13 cellular contexts compared by ENCODE assay signal in the genomic region with DNA sequence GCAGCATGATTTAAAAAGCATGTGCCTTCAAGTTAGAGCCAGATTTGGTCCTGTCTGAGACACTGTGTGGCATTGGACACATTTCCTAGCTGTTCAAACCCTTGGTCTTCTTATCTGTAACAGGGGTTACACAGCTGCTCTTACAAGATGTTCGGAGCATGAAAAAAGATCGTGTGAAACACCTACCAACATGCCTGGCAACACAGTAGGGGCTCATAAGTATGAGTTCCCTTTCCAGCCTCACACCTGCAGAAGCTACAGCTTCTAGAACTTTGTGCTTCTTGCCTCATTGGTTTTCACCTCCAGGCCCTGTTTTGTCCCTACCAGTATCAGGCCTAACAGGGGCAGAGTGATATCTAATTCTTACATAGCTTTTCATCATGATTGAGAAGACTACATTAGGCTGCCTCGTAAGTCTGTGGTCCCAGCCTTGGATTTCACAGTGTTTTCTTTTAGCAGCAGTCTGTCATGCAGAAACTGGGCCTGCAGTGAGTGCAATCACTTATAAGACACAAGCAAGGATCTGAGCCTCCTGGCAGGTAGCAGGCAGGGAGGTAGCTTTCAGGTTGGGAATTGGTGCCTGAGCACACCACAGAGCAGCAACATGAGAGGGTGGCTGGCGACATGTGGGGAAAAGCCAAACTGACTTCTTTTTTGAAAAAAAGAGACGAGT.
A peak's percentile ranks its signal among the peaks of the same experiment; 100 is the strongest.
DNase-seq lines count a peak whose midpoint lies in the region; ATAC-seq, FAIRE-seq and TF ChIP-seq lines count a peak whose summit lies in the region.
"Had no signal": no experiment of that assay in that cellular context is flagged by ENCODE, and none has a peak within 500 bp of the region (broad histone marks: within the 10 kb centered on the region; RNA-seq: fewer than 3 reads in every experiment).

No MANE protein-coding gene starts in this region.

- H3K36me3 Mint-ChIP-seq in nephron (ENCODE audit: low read depth) = peaks cover 3% of the 10 kb centered on the region

- H3K27ac Mint-ChIP-seq in nephron = peak overlapping the region; percentile 54 to 90 (median 83)

- H3K9me3 Mint-ChIP-seq in nephron = no peaks in the 10 kb centered on the region

- ATAC-seq in HG02763 (IDR thresholded peaks at IDR 0.05; ENCODE audit: unreplicated experiment) = no peak

- H3K4me3 Mint-ChIP-seq in nephron = no peak overlapping the region

- peaks cover 13% of the 10 kb centered on the region for H3K27me3 Mint-ChIP-seq in nephron (ENCODE audit: low read depth)

- FAIRE-seq in HTR-8/SVneo (lab: Jason Lieb, UNC) = peak; percentile 42

- H3K27ac ChIP-seq in 22Rv1 (peak overlapping the region; percentile 98), caudate nucleus (ENCODE audit: low read depth, low read length) (peak overlapping the region; percentile 97)

- DNase-seq in HTR-8/SVneo (ENCODE audit: insufficient read length, low spot score) (no peak), caudate nucleus (lab: John Stamatoyannopoulos, UW) (no peak), HK-2 (ENCODE audit: unreplicated experiment) (no peak), medulla oblongata (ENCODE audit: extremely low spot score) (no peak)
- no peak for DNase-seq in stimulated activated naive CD4-positive, alpha-beta T cell treated with Interleukin-2 at 50 U/mL for 16 hours (lab: John Stamatoyannopoulos, UW)
- DNase-seq: amygdala; effector CD4-positive, alpha-beta T cell; foreskin melanocyte; HCEC 1CT; SHP77 treated with DMSO at 0.1 percent for 48 hours had no signal

- TF ChIP-seq CTCF in 22Rv1 (IDR thresholded peaks at IDR 0.05) (no peak), nephron (IDR thresholded peaks at IDR 0.05; ENCODE audit: unreplicated experiment in 3 of 3) (no peak)

- H3K4me1 Mint-ChIP-seq in nephron = peaks cover 64% of the 10 kb centered on the region
